In genomic region chr1:103256490-103256889, GRCh38 we compare ENCODE assay signal across 25 cellular contexts.
DNase-seq lines count a peak whose midpoint lies in the region; ATAC-seq and TF ChIP-seq lines count a peak whose summit lies in the region.
"Had no signal": no experiment of that assay in that cellular context is flagged by ENCODE, and none has a peak within 500 bp of the region (broad histone marks: within the 10 kb centered on the region; RNA-seq: fewer than 3 reads in every experiment).

No MANE protein-coding gene starts in this region.

- H3K4me1 ChIP-seq in GM23338 (ENCODE audit: insufficient read depth): no peaks in the 10 kb centered on the region

- no peaks in the 10 kb centered on the region for H3K4me1 Mint-ChIP-seq in GM23338
- no peaks in the 10 kb centered on the region for H3K4me1 Mint-ChIP-seq in T-helper 2 cell treated with Interferon-gamma antibody and Interleukin-4, amounts not matched to agents 5 μg/mL and 100 μg/mL, for 36 hours (ENCODE audit: low read depth)
- H3K4me1 Mint-ChIP-seq: activated naive CD8-positive, alpha-beta T cell treated with anti-CD3 and anti-CD28 coated beads, Interleukin-2, amount 10 ng/mL, durations not matched to agents 7 days and 5 days; IgD-negative memory B cell had no signal

- no peak overlapping the region for H3K4me2 ChIP-seq in GM23338
- H3K4me2 ChIP-seq: PC-9 had no signal

- ATAC-seq in GM23338: no peak
- peak; percentile 65 for ATAC-seq in sciatic nerve
- ATAC-seq in GM19467 (IDR thresholded peaks at IDR 0.05; ENCODE audit: unreplicated experiment): no peak
- no peak for ATAC-seq in GM21360 (IDR thresholded peaks at IDR 0.05; ENCODE audit: unreplicated experiment)
- ATAC-seq: left lobe of liver; natural killer cell treated with Interleukin-12 subunit alpha and Interleukin-12 subunit beta and Interleukin-15 and Interleukin-18, amount 100 ng/mL, for 72 hours had no signal

- no peaks in the 10 kb centered on the region; the same call in 1 of the 2 replicates for H3K9me2 ChIP-seq in GM23338 (ENCODE audit: insufficient read depth)

- H3F3A ChIP-seq in GM23338 (replicated peaks; ENCODE audit: low read depth): no peaks in the 10 kb centered on the region

- no peak overlapping the region for H3K4me3 Mint-ChIP-seq in GM23338
- H3K4me3 Mint-ChIP-seq in T-helper 2 cell treated with Interferon-gamma antibody and Interleukin-4, amounts not matched to agents 5 μg/mL and 100 μg/mL, for 36 hours: no peak overlapping the region
- H3K4me3 Mint-ChIP-seq: activated naive CD8-positive, alpha-beta T cell treated with anti-CD3 and anti-CD28 coated beads, Interleukin-2, amount 10 ng/mL, durations not matched to agents 7 days and 5 days; IgD-negative memory B cell; mesothelial cell of epicardium; natural killer cell treated with Interleukin-12 subunit alpha and Interleukin-12 subunit beta and Interleukin-15 and Interleukin-18, amount 100 ng/mL, for 72 hours; stimulated activated naive CD8-positive, alpha-beta T cell treated with anti-CD3 and anti-CD28 coated beads, Interleukin-15, Interleukin-2, amounts not matched to agents 100 ng/mL and 50 ng/mL, for 24 hours had no signal

- H3K4me3 ChIP-seq in GM23338 (no peak overlapping the region), astrocyte of the cerebellum (ENCODE audit: low read depth, low read length) (no peak overlapping the region)
- H3K4me3 ChIP-seq: dorsolateral prefrontal cortex, HAP-1, PC-9 had no signal

- no peak for TF ChIP-seq CTCF in GM23338 (conservative IDR thresholded peaks at IDR 0.05; ENCODE audit: low read depth in 2 of 2)
- TF ChIP-seq CTCF in astrocyte of the cerebellum (IDR thresholded peaks at IDR 0.05; ENCODE audit: low read depth, low read length, missing control alignments): no peak

- H3K36me3 Mint-ChIP-seq in GM23338 (ENCODE audit: low read depth): peaks cover 4% of the 10 kb centered on the region; the same call in 2 of the 3 replicates
- no peaks in the 10 kb centered on the region for H3K36me3 Mint-ChIP-seq in T-helper 2 cell treated with Interferon-gamma antibody and Interleukin-4, amounts not matched to agents 5 μg/mL and 100 μg/mL, for 36 hours (ENCODE audit: low read depth)
- H3K36me3 Mint-ChIP-seq: activated naive CD8-positive, alpha-beta T cell treated with anti-CD3 and anti-CD28 coated beads, Interleukin-2, amount 10 ng/mL, durations not matched to agents 7 days and 5 days; IgD-negative memory B cell; natural killer cell treated with Interleukin-12 subunit alpha and Interleukin-12 subunit beta and Interleukin-15 and Interleukin-18, amount 100 ng/mL, for 72 hours had no signal

- H3K79me2 ChIP-seq in GM23338 (replicated peaks; ENCODE audit: insufficient read depth): no peaks in the 10 kb centered on the region

- H3K27me3 ChIP-seq in GM23338 (ENCODE audit: insufficient read depth): no peaks in the 10 kb centered on the region
- H3K27me3 ChIP-seq: dorsolateral prefrontal cortex had no signal

- no peaks in the 10 kb centered on the region for H3K36me3 ChIP-seq in GM23338 (ENCODE audit: insufficient read depth)
- H3K36me3 ChIP-seq: HAP-1 had no signal

- no peak overlapping the region for H3K27ac ChIP-seq in GM23338 (ENCODE audit: low read depth)
- H3K27ac ChIP-seq: dorsolateral prefrontal cortex, PC-9, VCaP had no signal

- DNase-seq in GM23338 (ENCODE audit: low spot score) (no peak), astrocyte of the cerebellum (ENCODE audit: low read depth) (peak; percentile 22), fibroblast of peridontal ligament (ENCODE audit: extremely low read depth) (peak; percentile 82), sciatic nerve (ENCODE audit: low spot score) (no peak), NCI-H774 (lab: John Stamatoyannopoulos, UW) (no peak)
- DNase-seq in T-helper 2 cell treated with Interferon-gamma antibody and Interleukin-4, amounts not matched to agents 5 μg/mL and 100 μg/mL, for 36 hours (ENCODE audit: low spot score): no peak
- DNase-seq: activated CD4-positive, alpha-beta T cell treated with anti-CD3 and anti-CD28 coated beads, Interleukin-2, amount 50 U/mL, for 1 hour; activated CD8-positive, alpha-beta memory T cell treated with anti-CD3 and anti-CD28 coated beads, Interleukin-2, amount 50 U/mL, for 4 hours; activated naive CD8-positive, alpha-beta T cell treated with anti-CD3 and anti-CD28 coated beads, Interleukin-2, amount 10 ng/mL, durations not matched to agents 7 days and 5 days; AML-193; dorsolateral prefrontal cortex; PC-9; SIG-M5; stimulated activated CD4-positive, alpha-beta T cell treated with anti-CD3 and anti-CD28 coated beads, Interleukin-2, amount 100 ng/mL, for 48 hours; T-helper 1 cell had no signal

- H2AFZ ChIP-seq in GM23338: no peak overlapping the region
- H2AFZ ChIP-seq: PC-9 had no signal

- H3K27me3 Mint-ChIP-seq in GM23338 (ENCODE audit: insufficient read depth, low read depth, poor library complexity): no peaks in the 10 kb centered on the region
- H3K27me3 Mint-ChIP-seq in T-helper 2 cell treated with Interferon-gamma antibody and Interleukin-4, amounts not matched to agents 5 μg/mL and 100 μg/mL, for 36 hours (ENCODE audit: low read depth): no peaks in the 10 kb centered on the region
- H3K27me3 Mint-ChIP-seq: activated naive CD8-positive, alpha-beta T cell treated with anti-CD3 and anti-CD28 coated beads, Interleukin-2, amount 10 ng/mL, durations not matched to agents 7 days and 5 days; IgD-negative memory B cell; natural killer cell treated with Interleukin-12 subunit alpha and Interleukin-12 subunit beta and Interleukin-15 and Interleukin-18, amount 100 ng/mL, for 72 hours; stimulated activated naive CD8-positive, alpha-beta T cell treated with anti-CD3 and anti-CD28 coated beads, Interleukin-15, Interleukin-2, amounts not matched to agents 100 ng/mL and 50 ng/mL, for 24 hours had no signal

- peaks cover 3% of the 10 kb centered on the region; the same call in 1 of the 3 replicates for H3K9me3 Mint-ChIP-seq in GM23338
- H3K9me3 Mint-ChIP-seq in T-helper 2 cell treated with Interferon-gamma antibody and Interleukin-4, amounts not matched to agents 5 μg/mL and 100 μg/mL, for 36 hours: no peaks in the 10 kb centered on the region
- H3K9me3 Mint-ChIP-seq: activated naive CD8-positive, alpha-beta T cell treated with anti-CD3 and anti-CD28 coated beads, Interleukin-2, amount 10 ng/mL, durations not matched to agents 7 days and 5 days; activated T-helper 2 cell treated with anti-CD3 and anti-CD28 coated beads, Interferon-gamma antibody, Interleukin-2, Interleukin-4, amounts not matched to agents 10 μg/mL and 5 μg/mL and 100 μg/mL, durations not matched to agents 14 hours and 24 hours and 36 hours; stimulated activated naive CD8-positive, alpha-beta T cell treated with anti-CD3 and anti-CD28 coated beads, Interleukin-15, Interleukin-2, amounts not matched to agents 100 ng/mL and 50 ng/mL, for 24 hours had no signal

- intact Hi-C loops in sciatic nerve (cut with DNase I): no loop called here

- peak overlapping the region; percentile 39; the same call in 1 of the 2 replicates for H3K27ac Mint-ChIP-seq in GM23338
- H3K27ac Mint-ChIP-seq in T-helper 2 cell treated with Interferon-gamma antibody and Interleukin-4, amounts not matched to agents 5 μg/mL and 100 μg/mL, for 36 hours: no peak overlapping the region
- H3K27ac Mint-ChIP-seq: activated naive CD8-positive, alpha-beta T cell treated with anti-CD3 and anti-CD28 coated beads, Interleukin-2, amount 10 ng/mL, durations not matched to agents 7 days and 5 days; activated T-helper 2 cell treated with anti-CD3 and anti-CD28 coated beads, Interferon-gamma antibody, Interleukin-2, Interleukin-4, amounts not matched to agents 10 μg/mL and 5 μg/mL and 100 μg/mL, durations not matched to agents 14 hours and 24 hours and 36 hours; IgD-negative memory B cell; mesothelial cell of epicardium; natural killer cell treated with Interleukin-12 subunit alpha and Interleukin-12 subunit beta and Interleukin-15 and Interleukin-18, amount 100 ng/mL, for 72 hours; stimulated activated naive CD8-positive, alpha-beta T cell treated with anti-CD3 and anti-CD28 coated beads, Interleukin-15, Interleukin-2, amounts not matched to agents 100 ng/mL and 50 ng/mL, for 24 hours had no signal

- H4K20me1 ChIP-seq in GM23338 (replicated peaks; ENCODE audit: insufficient read depth): no peaks in the 10 kb centered on the region

- in situ Hi-C loops in astrocyte of the cerebellum (cut with HindIII; ENCODE audit: low sequenced_read_pairs): no loop called here

Comparison
In these comparisons a context has a peak if more than half of its experiments do, and no peak if none do; other contexts are left out.
1. DNase-seq: peak in astrocyte of the cerebellum (single experiment) and fibroblast of peridontal ligament (single experiment); none in GM23338 (single experiment), sciatic nerve (single experiment), NCI-H774 (single experiment) and T-helper 2 cell treated with Interferon-gamma antibody and Interleukin-4, amounts not matched to agents 5 μg/mL and 100 μg/mL, for 36 hours (single experiment).